Comparison of ENCODE assay signal across 8 cellular contexts in genomic region chr4:681736-682451, GRCh38. TPM values are rescaled to one million over a fixed set of nuclear protein-coding genes. Genes with fewer than 3 reads are reported as not detected.
DNase-seq lines count a peak whose midpoint lies in the region; ATAC-seq and TF ChIP-seq lines count a peak whose summit lies in the region.

No MANE protein-coding gene starts in this region.

- H3K4me3 ChIP-seq in SK-N-SH (ENCODE audit: low read depth in 2 of 2, low read length in 1 of 2) (no peak overlapping the region; a peak in 1 of 4 replicates), spleen (peak overlapping the region in 1 of 8 donors; percentile 93)
- no peak overlapping the region for H3K4me3 ChIP-seq in effector memory CD4-positive, alpha-beta T cell (ENCODE audit: insufficient read depth, low read depth, low read length, poor library complexity, severe bottlenecking)

- 62% methylated on average over 6 of the region's 58 CpGs for whole genome bisulfite sequencing in SK-N-SH (ENCODE audit: low lambda C conversion rate)
- WGBS in spleen, 5 donors: 82 to 91% (median 86%) methylated on average over 17 to 55 of the region's 58 CpGs

- TF ChIP-seq EP300 in SK-N-SH (IDR thresholded peaks at IDR 0.05; ENCODE audit: borderline replicate concordance in 1 of 2, low read depth in 1 of 2, low read length in 1 of 2): no peak

- no peak overlapping the region for H2AFZ ChIP-seq in SK-N-SH (ENCODE audit: low read depth)

- no peak for TF ChIP-seq RAD21 in SK-N-SH (IDR thresholded peaks at IDR 0.05; ENCODE audit: low read length)

- H3F3A ChIP-seq in SK-N-SH (replicated peaks; ENCODE audit: insufficient read depth): peaks cover under 1% of the 10 kb centered on the region

- no peak for TF ChIP-seq POLR2A in spleen (IDR thresholded peaks at IDR 0.05)

- H3K36me3 ChIP-seq in SK-N-SH (replicated peaks in 1 of 2; ENCODE audit: control insufficient read depth in 1 of 2, insufficient read depth in 2 of 2, low read length in 1 of 2) (no peaks in the 10 kb centered on the region), spleen (peaks cover 0 to 9% (median 0%) of the 10 kb centered on the region in 6 donors)
- H3K36me3 ChIP-seq in effector memory CD4-positive, alpha-beta T cell (ENCODE audit: control insufficient read depth, insufficient read depth, low read length): no peaks in the 10 kb centered on the region

- H3K4me1 ChIP-seq in SK-N-SH (ENCODE audit: control insufficient read depth in 1 of 2, insufficient read depth in 2 of 2, low read depth in 1 of 2, low read length in 1 of 2) (peaks cover 0 to 42% of the 10 kb centered on the region in 2 experiments; a peak in 1 of 4 replicates), spleen (peaks cover 6 to 60% (median 46%) of the 10 kb centered on the region in 6 donors)
- H3K4me1 ChIP-seq in effector memory CD4-positive, alpha-beta T cell (ENCODE audit: control insufficient read depth, insufficient read depth, low read length, poor library complexity, severe bottlenecking): peaks cover 8% of the 10 kb centered on the region

- H3K9ac ChIP-seq in SK-N-SH: no peak overlapping the region

- no peaks in the 10 kb centered on the region for H3K79me2 ChIP-seq in SK-N-SH (ENCODE audit: insufficient read depth)

- intact Hi-C loops in spleen (cut with DNase I; ENCODE audit: low total_unique reads): no loop called here

- no peaks in the 10 kb centered on the region for H3K27me3 ChIP-seq in SK-N-SH (ENCODE audit: insufficient read depth)
- H3K27me3 ChIP-seq in effector memory CD4-positive, alpha-beta T cell (replicated peaks; ENCODE audit: control insufficient read depth, insufficient read depth, low read length, poor library complexity, severe bottlenecking): no peaks in the 10 kb centered on the region
- no peaks in the 10 kb centered on the region for H3K27me3 ChIP-seq in spleen (replicated peaks in 1 of 7)

- no peak for TF ChIP-seq CTCF in SK-N-SH (IDR thresholded peaks at IDR 0.05)
- TF ChIP-seq CTCF in spleen (IDR thresholded peaks at IDR 0.05 in 8 of 11, conservative IDR thresholded peaks at IDR 0.05 in 3 of 11): no peak

- H3K9me2 ChIP-seq in SK-N-SH: no peaks in the 10 kb centered on the region

- H4K20me1 ChIP-seq in SK-N-SH (ENCODE audit: insufficient read depth): no peaks in the 10 kb centered on the region

- CTCF ChIA-PET in SK-N-SH (lab: Yijun Ruan, JAX): interaction anchor here (0.8 kb wide), 1 partner anchor 9 kb away, joined by 3 read pairs; no protein-coding TSS in a partner anchor

- no peak overlapping the region for H3K27ac ChIP-seq in SK-N-SH (ENCODE audit: low read depth in 2 of 2, low read length in 1 of 2)
- no peak overlapping the region for H3K27ac ChIP-seq in effector memory CD4-positive, alpha-beta T cell (ENCODE audit: insufficient read depth, low read length, poor library complexity, severe bottlenecking)
- H3K27ac ChIP-seq in spleen: peak overlapping the region in 2 of 8 donors; percentile 18 to 89

- H3K9me3 ChIP-seq in SK-N-SH (no peaks in the 10 kb centered on the region), spleen (no peaks in the 10 kb centered on the region)
- H3K9me3 ChIP-seq in effector memory CD4-positive, alpha-beta T cell (ENCODE audit: control insufficient read depth, low read length): no peaks in the 10 kb centered on the region

- ATAC-seq in SK-N-SH treated with all-trans-retinoic acid at 6 μM for 48 hours: no peak
- ATAC-seq in GM21528 (IDR thresholded peaks at IDR 0.05; ENCODE audit: low FRiP score, unreplicated experiment): no peak
- ATAC-seq in HG02678 (IDR thresholded peaks at IDR 0.05; ENCODE audit: unreplicated experiment): no peak

- POLR2A ChIA-PET in SK-N-SH (lab: Yijun Ruan, JAX): no interaction called here

- H3K4me2 ChIP-seq in SK-N-SH: no peak overlapping the region

- DNase-seq in SK-N-SH: peak; percentile 88
- peak; percentile 17 for DNase-seq in NCI-H2227 treated with DMSO at 0.1 percent for 48 hours (lab: John Stamatoyannopoulos, UW)
- peak in 2 of 3 donors; percentile 51 to 66 for DNase-seq in effector memory CD4-positive, alpha-beta T cell
- DNase-seq in spleen: peak; percentile 84
- no peak for DNase-seq in cortex of kidney (lab: John Stamatoyannopoulos, UW)

TF ChIP-seq in SK-N-SH, 30 proteins besides CTCF, POLR2A, EP300 and RAD21:
- TF ChIP-seq GATA2 (CRISPR knock-in tag; IDR thresholded peaks at IDR 0.05): no peak
- TF ChIP-seq RFX5 (IDR thresholded peaks at IDR 0.05; ENCODE audit: low read length): no peak
- TF ChIP-seq JUND (IDR thresholded peaks at IDR 0.05): no peak
- TF ChIP-seq FOXM1 (IDR thresholded peaks at IDR 0.05; ENCODE audit: low read depth): no peak

TF ChIP-seq in SK-N-SH treated with all-trans-retinoic acid at 6 μM for 48 hours, 23 proteins besides CTCF, POLR2A, EP300 and RAD21 (continues in another document):
- TF ChIP-seq ZNF8 (CRISPR knock-in tag; IDR thresholded peaks at IDR 0.05) (no peak), ZC3H10 (CRISPR knock-in tag; IDR thresholded peaks at IDR 0.05) (no peak), GLIS3 (CRISPR knock-in tag; IDR thresholded peaks at IDR 0.05) (no peak), OSR1 (CRISPR knock-in tag; IDR thresholded peaks at IDR 0.05) (no peak), BACH2 (CRISPR knock-in tag; IDR thresholded peaks at IDR 0.05; ENCODE audit: borderline replicate concordance) (no peak), ESRRG (CRISPR knock-in tag; IDR thresholded peaks at IDR 0.05) (no peak), CSRNP3 (CRISPR knock-in tag; IDR thresholded peaks at IDR 0.05) (no peak), TOX (CRISPR knock-in tag; IDR thresholded peaks at IDR 0.05; ENCODE audit: borderline replicate concordance) (no peak), PATZ1 (CRISPR knock-in tag; IDR thresholded peaks at IDR 0.05; ENCODE audit: borderline replicate concordance) (no peak), TCF4 (CRISPR knock-in tag; IDR thresholded peaks at IDR 0.05; ENCODE audit: borderline replicate concordance) (no peak), ARNTL (CRISPR knock-in tag; IDR thresholded peaks at IDR 0.05; ENCODE audit: borderline replicate concordance, low read depth) (no peak)

RNA-seq across cellular contexts. Expression of gene SLC49A3, which starts 7.1 kb away (rescaled TPM):
- polyA plus RNA-seq in SK-N-SH (2012; rRNA removed) (0.05 and 0.15 TPM in 2 replicates), spleen (10 to 100 TPM in 2 of 3 donors, 1 to 10 TPM in 1; 5.6 to 19.3 (median 11.7) TPM)
- polyA plus RNA-seq in SK-N-SH (2012; cell fraction: cytosol; rRNA removed): not detected in 2 replicates
- 0.70 and 0.83 TPM in 2 replicates for polyA plus RNA-seq in SK-N-SH (2012; cell fraction: nucleus; rRNA removed)
- 10 to 100 TPM; 11.2 to 28.8 (median 21.2) TPM for total RNA-seq in spleen

RNA-seq across cellular contexts. Expression of gene MYL5, which starts 7.6 kb away (rescaled TPM):
- polyA plus RNA-seq in SK-N-SH (2012; rRNA removed) (46.9 and 51.7 TPM in 2 replicates), spleen (10 to 100 TPM; 18.9 to 32.6 (median 20.0) TPM)
- 38.1 and 40.2 TPM in 2 replicates for polyA plus RNA-seq in SK-N-SH (2012; cell fraction: cytosol; rRNA removed)
- 157 and 191 TPM in 2 replicates for polyA plus RNA-seq in SK-N-SH (2012; cell fraction: nucleus; rRNA removed)
- 10 to 100 TPM in 6 of 7 donors, 1 to 10 TPM in 1; 9.2 to 28.2 (median 14.6) TPM for total RNA-seq in spleen

RNA-seq across cellular contexts. Expression of gene ATP5ME, which starts 7.8 kb away (rescaled TPM):
- polyA plus RNA-seq in SK-N-SH (2012; rRNA removed) (976 and 1,185 TPM in 2 replicates), spleen (100 to 1,000 TPM; 444 to 497 (median 461) TPM)
- 1,140 and 1,209 TPM in 2 replicates for polyA plus RNA-seq in SK-N-SH (2012; cell fraction: cytosol; rRNA removed)
- polyA plus RNA-seq in SK-N-SH (2012; cell fraction: nucleus; rRNA removed): 266 and 644 TPM in 2 replicates
- 100 to 1,000 TPM in 4 of 7 donors, 10 to 100 TPM in 3; 51.7 to 187 (median 160) TPM for total RNA-seq in spleen

RNA-seq across cellular contexts. Expression of gene PCGF3, which starts 23.7 kb away (rescaled TPM):
- 44.8 and 47.0 TPM in 2 replicates for polyA plus RNA-seq in SK-N-SH (2012; rRNA removed)
- 19.3 and 28.5 TPM in 2 replicates for polyA plus RNA-seq in SK-N-SH (2012; cell fraction: cytosol; rRNA removed)
- 193 TPM in 2 replicates for polyA plus RNA-seq in SK-N-SH (2012; cell fraction: nucleus; rRNA removed)
- 100 to 1,000 TPM in 1 of 7 donors, 10 to 100 TPM in 6; 52.0 to 102 (median 80.3) TPM for total RNA-seq in spleen
- 10 to 100 TPM; 29.7 to 84.2 (median 53.3) TPM for polyA plus RNA-seq in spleen

RNA-seq across cellular contexts. Expression of gene PDE6B, which starts 56.5 kb away (rescaled TPM):
- polyA plus RNA-seq in SK-N-SH (2012; rRNA removed): 1.2 and 1.5 TPM in 2 replicates
- 1.4 TPM in 2 replicates for polyA plus RNA-seq in SK-N-SH (2012; cell fraction: cytosol; rRNA removed)
- polyA plus RNA-seq in SK-N-SH (2012; cell fraction: nucleus; rRNA removed): 2.8 and 3.4 TPM in 2 replicates
- 10 to 100 TPM in 6 of 7 donors, 1 to 10 TPM in 1; 10.0 to 19.8 (median 15.8) TPM for total RNA-seq in spleen
- polyA plus RNA-seq in spleen: 1 to 10 TPM; 4.4 to 7.7 (median 6.1) TPM
